In genomic region chr9:7226007-7226670, GRCh38 we compare ENCODE assay signal across 31 cellular contexts.
"Had no signal": no experiment of that assay in that cellular context is flagged by ENCODE, and none has a peak within 500 bp of the region (broad histone marks: within the 10 kb centered on the region; RNA-seq: fewer than 3 reads in every experiment).

No MANE protein-coding gene starts in this region.

- H3K36me3 ChIP-seq: ascending aorta, MG63, SJCRH30, WERI-Rb-1 had no signal

- H3K27ac ChIP-seq: ascending aorta, body of pancreas, SJCRH30, WERI-Rb-1 had no signal

- H3K36me3 Mint-ChIP-seq: activated naive CD4-positive, alpha-beta T cell treated with anti-CD3 and anti-CD28 coated beads, Interleukin-2, amount 10 ng/mL, durations not matched to agents 7 days and 5 days had no signal

- DNase-seq: activated CD4-positive, alpha-beta T cell treated with anti-CD3 and anti-CD28 coated beads for 4 hours; activated gamma-delta T cell treated with Interleukin-2 at 50 U/mL for 16 hours; activated naive CD4-positive, alpha-beta T cell treated with anti-CD3 and anti-CD28 coated beads, Interleukin-2, amount 10 ng/mL, durations not matched to agents 7 days and 5 days; activated naive CD8-positive, alpha-beta T cell treated with anti-CD3 and anti-CD28 coated beads, Interleukin-2, amount 50 U/mL, for 24 hours; activated T-cell treated with anti-CD3 and anti-CD28 coated beads for 4 hours; activated T-cell treated with anti-CD3 and anti-CD28 coated beads, Interleukin-2, amount 50 U/mL, for 48 hours; amniotic stem cell; body of pancreas; central memory CD4-positive, alpha-beta T cell; MG63; MV-4-11; NCI-H1092 treated with DMSO at 0.1 percent for 48 hours; NCI-H1417 treated with DMSO at 0.1 percent for 48 hours; NCI-H1694; NCI-H2029; NCI-H2107; NCI-H2171 treated with DMSO at 0.1 percent for 48 hours; NCI-H226; NCI-H526 treated with DMSO at 0.1 percent for 48 hours; NCI-H82; RPMI8226; SJCRH30; SK-N-SH; T-helper 1 cell; WERI-Rb-1 had no signal

- ATAC-seq: activated CD4-positive, CD25-positive, alpha-beta regulatory T cell treated with anti-CD3 and anti-CD28 coated beads, Interleukin-2, amount 50 U/mL, for 24 hours; activated naive CD8-positive, alpha-beta T cell treated with anti-CD3 and anti-CD28 coated beads, Interleukin-2, amount 50 U/mL, for 24 hours; body of pancreas; Panc1; Right ventricle myocardium inferior had no signal

- H3K27ac Mint-ChIP-seq: activated naive CD4-positive, alpha-beta T cell treated with anti-CD3 and anti-CD28 coated beads, Interleukin-2, amount 10 ng/mL, durations not matched to agents 7 days and 5 days; activated naive CD8-positive, alpha-beta T cell treated with anti-CD3 and anti-CD28 coated beads, Interleukin-2, amount 50 U/mL, for 24 hours; activated T-helper 2 cell treated with anti-CD3 and anti-CD28 coated beads, Interferon-gamma antibody, Interleukin-2, Interleukin-4, amounts not matched to agents 10 μg/mL and 5 μg/mL and 100 μg/mL, durations not matched to agents 14 hours and 24 hours and 36 hours had no signal

- FAIRE-seq: bronchial epithelial cell had no signal

- H3K4me3 Mint-ChIP-seq: activated naive CD4-positive, alpha-beta T cell treated with anti-CD3 and anti-CD28 coated beads, Interleukin-2, amount 10 ng/mL, durations not matched to agents 7 days and 5 days; activated naive CD8-positive, alpha-beta T cell treated with anti-CD3 and anti-CD28 coated beads, Interleukin-2, amount 50 U/mL, for 24 hours had no signal

- H3K9ac ChIP-seq: SK-N-SH had no signal

- H3K27me3 ChIP-seq: ascending aorta, body of pancreas, MG63, SJCRH30 had no signal

- H3K9me3 ChIP-seq: ascending aorta, body of pancreas, MG63, SJCRH30, SK-N-SH had no signal

- H3K4me2 ChIP-seq: SK-N-SH had no signal

- H3K4me1 ChIP-seq: ascending aorta, body of pancreas, SJCRH30 had no signal

- H3K4me3 ChIP-seq: ascending aorta, body of pancreas, MG63, SJCRH30 had no signal
